10 cellular contexts compared by ENCODE assay signal in genomic region chr2:200378652-200379290, GRCh38.
DNase-seq lines count a peak whose midpoint lies in the region; ATAC-seq and TF ChIP-seq lines count a peak whose summit lies in the region.
"Had no signal": no experiment of that assay in that cellular context is flagged by ENCODE, and none has a peak within 500 bp of the region (broad histone marks: within the 10 kb centered on the region; RNA-seq: fewer than 3 reads in every experiment).

No MANE protein-coding gene starts in this region.

- DNase-seq in heart left ventricle (no peak), Right ventricle myocardium superior (no peak), dermis blood vessel endothelial cell (peak; percentile 40), mesothelial cell of epicardium (ENCODE audit: low spot score in 2 of 2, unreplicated experiment in 2 of 2) (no peak), vagina (ENCODE audit: extremely low spot score in 2 of 2) (no peak), NCI-H146 treated with DMSO at 0.1 percent for 48 hours (lab: John Stamatoyannopoulos, UW; ENCODE audit: unreplicated experiment) (no peak), GM19238 (ENCODE audit: insufficient read length, low spot score) (no peak), NCI-H1105 (lab: John Stamatoyannopoulos, UW) (no peak)
- DNase-seq: NCI-H226 had no signal

- no peak for TF ChIP-seq CTCF in heart left ventricle (IDR thresholded peaks at IDR 0.05)
- no peak for TF ChIP-seq CTCF in mesothelial cell of epicardium (IDR thresholded peaks at IDR 0.05; ENCODE audit: unreplicated experiment)
- TF ChIP-seq CTCF in vagina (IDR thresholded peaks at IDR 0.05) = no peak

- intact Hi-C loops in heart left ventricle (cut with DNase I) (loop anchor here in 2 of 10 donors (5.0 kb wide), 1 partner anchor 71 kb away; the partner anchor contains the start of gene SPATS2L (in 2 of the 2)), Right ventricle myocardium superior (cut with DNase I) (no loop called here), vagina (cut with DNase I) (no loop called here)

- H3K36me3 Mint-ChIP-seq in mesothelial cell of epicardium = no peaks in the 10 kb centered on the region

- H3K27me3 Mint-ChIP-seq in mesothelial cell of epicardium (ENCODE audit: low read depth) = no peaks in the 10 kb centered on the region

- no peaks in the 10 kb centered on the region for H3K9me3 Mint-ChIP-seq in mesothelial cell of epicardium

- H3K36me3 ChIP-seq in heart left ventricle (no peaks in the 10 kb centered on the region), vagina (no peaks in the 10 kb centered on the region)

- peak overlapping the region; percentile 1 for H3K4me3 Mint-ChIP-seq in mesothelial cell of epicardium

- H3K27me3 ChIP-seq in heart left ventricle = no peaks in the 10 kb centered on the region
- no peaks in the 10 kb centered on the region for H3K27me3 ChIP-seq in vagina
- H3K27me3 ChIP-seq: BLaER1 treated with 17β-estradiol and CSF1 and Interleukin-3, amounts not matched to agents 10 nM and 100 nM had no signal

- WGBS in heart left ventricle, 4 donors = 58 to 68% (median 62%) methylated on average over 7 of the region's 7 CpGs

- ATAC-seq in heart left ventricle = no peak
- ATAC-seq in Right ventricle myocardium superior (ENCODE audit: poor library complexity) = no peak

- H3K27ac ChIP-seq in heart left ventricle = peak overlapping the region in 9 of 12 donors; percentile 6 to 70 (median 49)
- peak overlapping the region; percentile 80 for H3K27ac ChIP-seq in vagina
- H3K27ac ChIP-seq: BLaER1 treated with 17β-estradiol and CSF1 and Interleukin-3, amounts not matched to agents 10 nM and 100 nM had no signal

- no peaks in the 10 kb centered on the region for H3K9me3 ChIP-seq in heart left ventricle
- no peaks in the 10 kb centered on the region for H3K9me3 ChIP-seq in vagina
- H3K9me3 ChIP-seq: BLaER1 treated with 17β-estradiol and CSF1 and Interleukin-3, amounts not matched to agents 10 nM and 100 nM had no signal

- peak overlapping the region in 1 of 12 donors; percentile 17 for H3K4me3 ChIP-seq in heart left ventricle
- H3K4me3 ChIP-seq in vagina = no peak overlapping the region
- H3K4me3 ChIP-seq: BLaER1 treated with 17β-estradiol and CSF1 and Interleukin-3, amounts not matched to agents 10 nM and 100 nM had no signal

- peaks cover 85% of the 10 kb centered on the region for H3K4me1 Mint-ChIP-seq in mesothelial cell of epicardium

- H3K4me1 ChIP-seq in heart left ventricle = peaks cover 0 to 86% (median 49%) of the 10 kb centered on the region in 12 donors
- peaks cover 79% of the 10 kb centered on the region for H3K4me1 ChIP-seq in vagina

- TF ChIP-seq POLR2A in heart left ventricle (IDR thresholded peaks at IDR 0.05) (no peak), vagina (IDR thresholded peaks at IDR 0.05) (no peak)

- peak overlapping the region; percentile 89 for H3K27ac Mint-ChIP-seq in mesothelial cell of epicardium
